ENCODE assay signal across 16 cellular contexts in the genomic region with DNA sequence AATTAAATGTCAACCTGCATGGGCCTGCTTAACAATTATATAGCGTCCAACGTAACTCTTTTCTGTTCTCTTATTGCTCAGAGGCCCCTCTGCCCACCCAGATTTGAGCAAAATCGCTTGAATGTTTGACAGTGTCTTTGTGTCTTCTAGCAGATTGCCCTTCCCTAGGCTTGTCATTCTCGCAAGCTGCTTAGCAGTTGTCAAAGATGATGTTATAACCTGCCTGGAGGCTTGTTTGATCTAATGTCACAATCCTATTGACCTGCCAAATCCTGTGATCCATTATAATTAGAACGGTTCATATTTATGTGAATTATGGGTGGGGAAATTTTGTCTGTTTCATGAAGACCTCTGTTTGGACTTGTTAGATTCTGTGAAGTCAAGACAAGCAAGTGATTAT.
"Had no signal": no experiment of that assay in that cellular context is flagged by ENCODE, and none has a peak within 500 bp of the region (broad histone marks: within the 10 kb centered on the region; RNA-seq: fewer than 3 reads in every experiment).

No MANE protein-coding gene starts in this region.

- H3K4me1 ChIP-seq: pancreas had no signal

- ATAC-seq: heart left ventricle had no signal

- DNase-seq: dorsolateral prefrontal cortex; effector CD8-positive, alpha-beta T cell; erythroblast; foreskin melanocyte; heart left ventricle; hypothalamus; kidney glomerular epithelial cell; mesendoderm; naive B cell; occipital lobe; pancreas; stimulated activated CD4-positive, alpha-beta T cell treated with anti-CD3 and anti-CD28 coated beads, Interleukin-2, amount 100 ng/mL, for 48 hours; stimulated activated naive CD4-positive, alpha-beta T cell treated with Interleukin-2 at 50 U/mL for 16 hours; trophoblast cell had no signal

- H3K9me3 ChIP-seq: heart left ventricle, pancreas had no signal

- H3K36me3 ChIP-seq: heart left ventricle, pancreas had no signal

- H3K4me3 ChIP-seq: coronary artery, dorsolateral prefrontal cortex, heart left ventricle, pancreas, smooth muscle cell had no signal

- H3K27ac ChIP-seq: coronary artery, dorsolateral prefrontal cortex, heart left ventricle, pancreas had no signal

- H3K4me2 ChIP-seq: smooth muscle cell had no signal
